26 cellular contexts compared by ENCODE assay signal in the genomic region with DNA sequence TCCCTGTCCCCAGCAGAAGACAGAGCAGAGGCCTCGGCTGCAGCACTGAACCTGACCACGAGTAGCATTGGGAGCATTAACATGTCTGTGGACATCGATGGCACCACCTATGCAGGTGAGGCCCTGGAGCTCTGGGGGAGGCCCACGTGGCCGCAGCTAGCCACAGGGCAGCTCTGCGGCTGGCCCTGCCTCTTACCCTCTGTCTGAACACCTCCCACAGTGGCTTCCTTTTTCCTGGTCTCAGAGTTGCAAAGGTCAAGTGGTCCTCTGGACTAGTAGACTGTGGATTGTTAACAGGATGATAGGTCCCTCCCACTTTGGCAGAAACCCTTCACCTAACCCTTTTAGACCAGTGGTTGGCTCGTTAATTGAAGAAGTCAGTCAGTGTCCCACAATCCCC.
"Had no signal": no experiment of that assay in that cellular context is flagged by ENCODE, and none has a peak within 500 bp of the region (broad histone marks: within the 10 kb centered on the region; RNA-seq: fewer than 3 reads in every experiment).

No MANE protein-coding gene starts in this region.

- H3K4me3 ChIP-seq: neural progenitor cell, psoas muscle, suprapubic skin, tibial nerve, uterus had no signal

- H3K4me3 Mint-ChIP-seq: activated naive CD4-positive, alpha-beta T cell treated with anti-CD3 and anti-CD28 coated beads, Interleukin-2, amount 50 U/mL, for 24 hours; activated naive CD8-positive, alpha-beta T cell treated with anti-CD3 and anti-CD28 coated beads, Interleukin-2, amount 50 U/mL, for 24 hours; natural killer cell; neural progenitor cell; WTC11 had no signal

- H3K27ac Mint-ChIP-seq: activated naive CD8-positive, alpha-beta T cell treated with anti-CD3 and anti-CD28 coated beads, Interleukin-2, amount 50 U/mL, for 24 hours; activated T-helper 2 cell treated with anti-CD3 and anti-CD28 coated beads, Interferon-gamma antibody, Interleukin-2, Interleukin-4, amounts not matched to agents 10 μg/mL and 5 μg/mL and 100 μg/mL, durations not matched to agents 14 hours and 24 hours and 36 hours; neural progenitor cell; WTC11 had no signal

- H3K27me3 ChIP-seq: neural progenitor cell, suprapubic skin, tibial nerve, uterus had no signal

- H3K27me3 Mint-ChIP-seq: activated naive CD4-positive, alpha-beta T cell treated with anti-CD3 and anti-CD28 coated beads, Interleukin-2, amount 50 U/mL, for 24 hours; activated naive CD8-positive, alpha-beta T cell treated with anti-CD3 and anti-CD28 coated beads, Interleukin-2, amount 50 U/mL, for 24 hours had no signal

- DNase-seq: activated CD4-positive, alpha-beta T cell treated with anti-CD3 and anti-CD28 coated beads, Interleukin-2, amount 50 U/mL, for 48 hours; activated CD8-positive, alpha-beta memory T cell treated with anti-CD3 and anti-CD28 coated beads, Interleukin-2, amount 50 U/mL, for 48 hours; activated naive CD8-positive, alpha-beta T cell treated with anti-CD3 and anti-CD28 coated beads, Interleukin-2, amount 50 U/mL, for 24 hours; activated T-cell treated with anti-CD3 and anti-CD28 coated beads, Interleukin-2, amount 50 U/mL, for 48 hours; amygdala; central memory CD4-positive, alpha-beta T cell; dermis blood vessel endothelial cell; effector CD8-positive, alpha-beta T cell; kidney glomerular epithelial cell; mammary epithelial cell; natural killer cell; occipital lobe; psoas muscle; stimulated activated CD4-positive, alpha-beta T cell treated with anti-CD3 and anti-CD28 coated beads, Interleukin-15, amount 100 ng/mL, for 24 hours; stimulated activated CD4-positive, alpha-beta T cell treated with anti-CD3 and anti-CD28 coated beads, Interleukin-2, amount 100 ng/mL, for 24 hours; stimulated activated naive CD4-positive, alpha-beta T cell; T-helper 2 cell; uterus had no signal

- ATAC-seq: activated naive CD8-positive, alpha-beta T cell treated with anti-CD3 and anti-CD28 coated beads, Interleukin-2, amount 50 U/mL, for 24 hours; left lobe of liver; natural killer cell; psoas muscle; WTC11 had no signal

- H3K27ac ChIP-seq: neural progenitor cell, parathyroid adenoma, psoas muscle, suprapubic skin, tibial nerve, uterus had no signal

- H3K9me3 ChIP-seq: psoas muscle, suprapubic skin, tibial nerve, uterus had no signal

- H3K9me3 Mint-ChIP-seq: activated naive CD4-positive, alpha-beta T cell treated with anti-CD3 and anti-CD28 coated beads, Interleukin-2, amount 50 U/mL, for 24 hours; activated naive CD8-positive, alpha-beta T cell treated with anti-CD3 and anti-CD28 coated beads, Interleukin-2, amount 50 U/mL, for 24 hours; activated T-helper 2 cell treated with anti-CD3 and anti-CD28 coated beads, Interferon-gamma antibody, Interleukin-2, Interleukin-4, amounts not matched to agents 10 μg/mL and 5 μg/mL and 100 μg/mL, durations not matched to agents 14 hours and 24 hours and 36 hours; natural killer cell; neural progenitor cell; WTC11 had no signal

- H3K36me3 ChIP-seq: neural progenitor cell, uterus had no signal

- H3K4me1 ChIP-seq: psoas muscle, uterus had no signal
